In genomic region chr19:54465367-54466109, GRCh38 we compare ENCODE assay signal across 8 cellular contexts. TPM values are rescaled to one million over a fixed set of nuclear protein-coding genes. Genes with fewer than 3 reads are reported as not detected.
DNase-seq lines count a peak whose midpoint lies in the region; ATAC-seq and TF ChIP-seq lines count a peak whose summit lies in the region.
"Had no signal": no experiment of that assay in that cellular context is flagged by ENCODE, and none has a peak within 500 bp of the region (broad histone marks: within the 10 kb centered on the region; RNA-seq: fewer than 3 reads in every experiment).

No MANE protein-coding gene starts in this region.

- H3K9me3 Mint-ChIP-seq in GM23338 (peaks cover 5% of the 10 kb centered on the region; the same call in 1 of the 3 replicates), nephron progenitor cell (peaks cover 4% of the 10 kb centered on the region)
- no peaks in the 10 kb centered on the region for H3K9me3 Mint-ChIP-seq in activated naive CD8-positive, alpha-beta T cell treated with anti-CD3 and anti-CD28 coated beads, Interleukin-2, amount 10 ng/mL, durations not matched to agents 7 days and 5 days

- H3K9me3 ChIP-seq in MG63, result no peaks in the 10 kb centered on the region

- peak overlapping the region; percentile 56; the same call in 1 of the 2 replicates for H2AFZ ChIP-seq in GM23338

- intact Hi-C loops in lower leg skin (cut with DNase I; ENCODE audit: low total_unique reads), result no loop called here

- ATAC-seq in GM23338, result no peak
- no peak for ATAC-seq in activated naive CD8-positive, alpha-beta T cell treated with anti-CD3 and anti-CD28 coated beads, Interleukin-2, amount 10 ng/mL, durations not matched to agents 7 days and 5 days (ENCODE audit: low read depth)

- H3K27ac Mint-ChIP-seq in GM23338, result no peak overlapping the region
- peak overlapping the region; percentile 12 for H3K27ac Mint-ChIP-seq in activated naive CD8-positive, alpha-beta T cell treated with anti-CD3 and anti-CD28 coated beads, Interleukin-2, amount 10 ng/mL, durations not matched to agents 7 days and 5 days
- no peak overlapping the region for H3K27ac Mint-ChIP-seq in nephron progenitor cell

- no peaks in the 10 kb centered on the region; the same call in 1 of the 2 replicates for H4K20me1 ChIP-seq in GM23338 (replicated peaks; ENCODE audit: insufficient read depth)

- H3K4me1 ChIP-seq in GM23338 (ENCODE audit: insufficient read depth), result peaks cover 11% of the 10 kb centered on the region

- H3F3A ChIP-seq in GM23338 (replicated peaks; ENCODE audit: low read depth), result peaks cover 9% of the 10 kb centered on the region; the same call in 1 of the 2 replicates

- WGBS in lower leg skin, 2 donors, result 86 to 91% methylated on average over 44 of the region's 58 CpGs

- H3K4me1 Mint-ChIP-seq in GM23338, result peaks cover 20% of the 10 kb centered on the region
- H3K4me1 Mint-ChIP-seq in activated naive CD8-positive, alpha-beta T cell treated with anti-CD3 and anti-CD28 coated beads, Interleukin-2, amount 10 ng/mL, durations not matched to agents 7 days and 5 days, result peaks cover 11% of the 10 kb centered on the region
- H3K4me1 Mint-ChIP-seq in nephron progenitor cell, result peaks cover 33% of the 10 kb centered on the region

- H3K9me2 ChIP-seq in GM23338 (ENCODE audit: insufficient read depth), result no peaks in the 10 kb centered on the region

- DNase-seq in GM23338 (ENCODE audit: low spot score) (peak; percentile 54), nephron progenitor cell (no peak), occipital lobe (lab: John Stamatoyannopoulos, UW) (no peak), lower leg skin (ENCODE audit: low spot score in 2 of 2) (no peak), MG63 (no peak)
- no peak for DNase-seq in activated naive CD8-positive, alpha-beta T cell treated with anti-CD3 and anti-CD28 coated beads, Interleukin-2, amount 10 ng/mL, durations not matched to agents 7 days and 5 days

- H3K36me3 ChIP-seq in GM23338 (ENCODE audit: insufficient read depth) (no peaks in the 10 kb centered on the region), MG63 (peaks cover 21% of the 10 kb centered on the region)

- no peak; a peak in 1 of 4 replicates for TF ChIP-seq CTCF in GM23338 (conservative IDR thresholded peaks at IDR 0.05; ENCODE audit: low read depth in 2 of 2)
- TF ChIP-seq CTCF in nephron progenitor cell (IDR thresholded peaks at IDR 0.05), result no peak
- no peak for TF ChIP-seq CTCF in lower leg skin (IDR thresholded peaks at IDR 0.05)

- no peak for TF ChIP-seq POLR2A in lower leg skin (IDR thresholded peaks at IDR 0.05)

- H3K27me3 ChIP-seq in GM23338 (ENCODE audit: insufficient read depth) (peaks cover 30% of the 10 kb centered on the region), MG63 (no peaks in the 10 kb centered on the region)

- peaks cover 13% of the 10 kb centered on the region for H3K36me3 Mint-ChIP-seq in GM23338 (ENCODE audit: low read depth)
- peaks cover 6% of the 10 kb centered on the region for H3K36me3 Mint-ChIP-seq in activated naive CD8-positive, alpha-beta T cell treated with anti-CD3 and anti-CD28 coated beads, Interleukin-2, amount 10 ng/mL, durations not matched to agents 7 days and 5 days
- H3K36me3 Mint-ChIP-seq in nephron progenitor cell (ENCODE audit: low read depth), result no peaks in the 10 kb centered on the region

- H3K79me2 ChIP-seq in GM23338 (replicated peaks; ENCODE audit: insufficient read depth), result no peaks in the 10 kb centered on the region; the same call in 1 of the 2 replicates

- peak overlapping the region; percentile 38; the same call in 1 of the 2 replicates for H3K4me3 ChIP-seq in GM23338
- H3K4me3 ChIP-seq in lower leg skin (ENCODE audit: low read depth, poor library complexity, severe bottlenecking), result no peak overlapping the region
- H3K4me3 ChIP-seq in MG63, result no peak overlapping the region

- no peak overlapping the region for H3K27ac ChIP-seq in GM23338 (ENCODE audit: low read depth)

- peaks cover 36% of the 10 kb centered on the region for H3K27me3 Mint-ChIP-seq in GM23338 (ENCODE audit: insufficient read depth, low read depth, poor library complexity)
- H3K27me3 Mint-ChIP-seq in activated naive CD8-positive, alpha-beta T cell treated with anti-CD3 and anti-CD28 coated beads, Interleukin-2, amount 10 ng/mL, durations not matched to agents 7 days and 5 days, result peaks cover 36% of the 10 kb centered on the region
- peaks cover 64% of the 10 kb centered on the region for H3K27me3 Mint-ChIP-seq in nephron progenitor cell (ENCODE audit: low read depth, poor library complexity)

- POLR2A ChIA-PET in activated naive CD8-positive, alpha-beta T cell treated with anti-CD3 and anti-CD28 coated beads, Interleukin-2, amount 10 ng/mL, durations not matched to agents 7 days and 5 days (lab: Charles Lee), result interaction anchor here (0.6 kb wide), 1 partner anchor 17 kb away, joined by 4 read pairs; the partner anchor contains the start of gene LENG8

- H3K4me3 Mint-ChIP-seq in GM23338, result peak overlapping the region; percentile 58
- peak overlapping the region; percentile 52 for H3K4me3 Mint-ChIP-seq in activated naive CD8-positive, alpha-beta T cell treated with anti-CD3 and anti-CD28 coated beads, Interleukin-2, amount 10 ng/mL, durations not matched to agents 7 days and 5 days
- H3K4me3 Mint-ChIP-seq in nephron progenitor cell, result peak overlapping the region; percentile 64

- no peak overlapping the region for H3K4me2 ChIP-seq in GM23338

TF ChIP-seq in GM23338, 12 proteins besides CTCF, POLR2A, EP300 and RAD21 (continues in another document):
- TF ChIP-seq POLR2AphosphoS5 (IDR thresholded peaks at IDR 0.05; ENCODE audit: low read depth) (no peak), ZNF114 (CRISPR knock-in tag; IDR thresholded peaks at IDR 0.05) (no peak), STAT1 (IDR thresholded peaks at IDR 0.05; ENCODE audit: unreplicated experiment) (no peak), ZNF331 (CRISPR knock-in tag; IDR thresholded peaks at IDR 0.05; ENCODE audit: low read depth) (no peak), EZH2phosphoT487 (IDR thresholded peaks at IDR 0.05; ENCODE audit: unreplicated experiment) (no peak), EZH2 (IDR thresholded peaks at IDR 0.05; ENCODE audit: low read depth, unreplicated experiment) (no peak), CREB1 (CRISPR knock-in tag; IDR thresholded peaks at IDR 0.05; ENCODE audit: low read depth) (no peak)

RNA-seq across cellular contexts. Expression of gene LENG9, which starts 2.0 kb away (rescaled TPM):
- 3.3 and 6.4 TPM in 2 replicates for total RNA-seq in GM23338 (2014; rRNA removed; shearing (Covaris generic))
- polyA plus RNA-seq in GM23338 (2016; fragmentation: Nextera tagmentation; extraction: Ambion mirVana), result 0.26 and 0.52 TPM in 2 replicates
- total RNA-seq in activated naive CD8-positive, alpha-beta T cell treated with anti-CD3 and anti-CD28 coated beads, Interleukin-2, amount 10 ng/mL, durations not matched to agents 7 days and 5 days, result 1 to 10 TPM; 6.2 to 7.0 TPM
- total RNA-seq in occipital lobe (5.9 TPM), lower leg skin (1 to 10 TPM; 4.5 to 9.2 (median 6.5) TPM)
- 8.6 and 12.4 TPM in 2 replicates for total RNA-seq in MG63 (2014; rRNA removed; shearing (Covaris generic); ENCODE audit: low replicate concordance)

RNA-seq across cellular contexts. Expression of gene CDC42EP5, which starts 7.6 kb away (rescaled TPM):
- 0.35 and 3.4 TPM in 2 replicates for total RNA-seq in GM23338 (2014; rRNA removed; shearing (Covaris generic))
- polyA plus RNA-seq in GM23338 (2016; fragmentation: Nextera tagmentation; extraction: Ambion mirVana), result 1.4 and 2.3 TPM in 2 replicates
- not detected for total RNA-seq in activated naive CD8-positive, alpha-beta T cell treated with anti-CD3 and anti-CD28 coated beads, Interleukin-2, amount 10 ng/mL, durations not matched to agents 7 days and 5 days
- total RNA-seq in occipital lobe (1.2 TPM), lower leg skin (10 to 100 TPM in 2 of 4 donors, 1 to 10 TPM in 2; 5.5 to 21.8 (median 9.6) TPM)
- total RNA-seq in MG63 (2014; rRNA removed; shearing (Covaris generic); ENCODE audit: low replicate concordance), result 4.1 and 10.1 TPM in 2 replicates

RNA-seq across cellular contexts. Expression of gene LENG8, which starts 16.5 kb away (rescaled TPM):
- total RNA-seq in GM23338 (2014; rRNA removed; shearing (Covaris generic)), result 45.6 and 74.3 TPM in 2 replicates
- 41.2 and 42.1 TPM in 2 replicates for polyA plus RNA-seq in GM23338 (2016; fragmentation: Nextera tagmentation; extraction: Ambion mirVana)
- total RNA-seq in activated naive CD8-positive, alpha-beta T cell treated with anti-CD3 and anti-CD28 coated beads, Interleukin-2, amount 10 ng/mL, durations not matched to agents 7 days and 5 days, result 100 to 1,000 TPM; 338 to 359 TPM
- total RNA-seq in occipital lobe (14.5 TPM), lower leg skin (100 to 1,000 TPM in 1 of 4 donors, 10 to 100 TPM in 3; 57.9 to 195 (median 64.1) TPM)
- total RNA-seq in MG63 (2014; rRNA removed; shearing (Covaris generic); ENCODE audit: low replicate concordance), result 5.2 and 6.6 TPM in 2 replicates

RNA-seq across cellular contexts. Expression of gene LAIR2, which starts 37.1 kb away (rescaled TPM):
- not detected in 2 replicates for total RNA-seq in GM23338 (2014; rRNA removed; shearing (Covaris generic))
- polyA plus RNA-seq in GM23338 (2016; fragmentation: Nextera tagmentation; extraction: Ambion mirVana), result not detected in 2 replicates
- under 1 TPM in 1 of 2 experiments, not detected in 1; 0.62 TPM for total RNA-seq in activated naive CD8-positive, alpha-beta T cell treated with anti-CD3 and anti-CD28 coated beads, Interleukin-2, amount 10 ng/mL, durations not matched to agents 7 days and 5 days
- total RNA-seq in occipital lobe (not detected), lower leg skin (not detected)
- total RNA-seq in MG63 (2014; rRNA removed; shearing (Covaris generic); ENCODE audit: low replicate concordance), result not detected in 2 replicates
- total RNA-seq: esophagus mucosa, mucosa of gallbladder had no signal

RNA-seq across cellular contexts. Expression of gene TTYH1, which starts 50.3 kb away (rescaled TPM):
- total RNA-seq in GM23338 (2014; rRNA removed; shearing (Covaris generic)), result 31.8 and 40.8 TPM in 2 replicates
- 18.2 and 21.5 TPM in 2 replicates for polyA plus RNA-seq in GM23338 (2016; fragmentation: Nextera tagmentation; extraction: Ambion mirVana)
- total RNA-seq in activated naive CD8-positive, alpha-beta T cell treated with anti-CD3 and anti-CD28 coated beads, Interleukin-2, amount 10 ng/mL, durations not matched to agents 7 days and 5 days, result 1 to 10 TPM; 1.1 to 1.9 TPM
- total RNA-seq in occipital lobe (74.7 TPM), lower leg skin (10 to 100 TPM in 2 of 4 donors, 1 to 10 TPM in 1, under 1 TPM in 1; 0.63 to 17.8 (median 10.8) TPM)
- not detected in 2 replicates for total RNA-seq in MG63 (2014; rRNA removed; shearing (Covaris generic); ENCODE audit: low replicate concordance)
